Comparison of ENCODE assay signal across 7 cellular contexts in genomic region chr4:158490629-158491028, GRCh38. TPM values are rescaled to one million over a fixed set of nuclear protein-coding genes. Genes with fewer than 3 reads are reported as not detected.
"Had no signal": no experiment of that assay in that cellular context is flagged by ENCODE, and none has a peak within 500 bp of the region (broad histone marks: within the 10 kb centered on the region; RNA-seq: fewer than 3 reads in every experiment).

No MANE protein-coding gene starts in this region.

- DNase-seq: H9, HCEC 1CT, IMR-90, KG1 had no signal

- H3K4me3 ChIP-seq: GM23338, K562 had no signal

- H3K4me1 Mint-ChIP-seq: GM23338, H9 had no signal

- H3K4me2 ChIP-seq: GM23338 had no signal

- ATAC-seq: GM23338, K562 had no signal

- H2AFZ ChIP-seq: GM23338 had no signal

- H3K4me3 Mint-ChIP-seq: GM23338, H9 had no signal

RNA-seq across cellular contexts. Expression of gene RXFP1, which starts 31.1 kb away (rescaled TPM):
- total RNA-seq: HT-29, IMR-90, K562 had no signal
- polyA plus RNA-seq: GM23338, IMR-90 had no signal
